ENCODE assay signal across 15 cellular contexts in the genomic region with DNA sequence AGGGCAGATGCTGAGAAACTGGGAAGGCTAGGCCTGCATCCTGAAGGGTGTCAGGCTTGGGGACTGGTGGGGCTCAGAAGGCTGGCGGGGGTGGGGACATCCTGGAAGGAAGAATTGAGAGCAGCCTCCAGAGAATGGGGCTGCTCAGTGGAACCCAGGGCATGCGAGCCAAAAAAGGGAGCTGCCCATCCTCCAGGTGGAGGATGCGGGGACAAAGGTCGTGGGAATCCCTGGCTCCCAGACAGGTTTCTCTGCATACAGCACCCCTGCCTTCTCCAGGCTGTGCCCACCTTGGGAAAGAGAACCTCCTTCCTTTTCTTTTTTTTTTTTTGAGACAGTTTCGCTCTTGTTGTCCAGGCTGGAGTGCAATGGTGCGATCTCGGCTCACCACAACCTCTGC. TPM values are rescaled to one million over a fixed set of nuclear protein-coding genes. Genes with fewer than 3 reads are reported as not detected.
DNase-seq lines count a peak whose midpoint lies in the region; ATAC-seq and TF ChIP-seq lines count a peak whose summit lies in the region.
"Had no signal": no experiment of that assay in that cellular context is flagged by ENCODE, and none has a peak within 500 bp of the region (broad histone marks: within the 10 kb centered on the region; RNA-seq: fewer than 3 reads in every experiment).

No MANE protein-coding gene starts in this region.

- H3K4me1 ChIP-seq in right atrium auricular region, result peaks cover 0 to 83% of the 10 kb centered on the region in 2 donors
- H3K4me1 ChIP-seq in neutrophil (ENCODE audit: control insufficient read depth in 1 of 2, insufficient read depth in 1 of 2, low read depth in 1 of 2, low read length in 1 of 2), result peaks cover 56 to 69% of the 10 kb centered on the region in 2 experiments

- no peaks in the 10 kb centered on the region for H3K9me3 Mint-ChIP-seq in Calu3 (ENCODE audit: low read depth, unreplicated experiment)
- no peaks in the 10 kb centered on the region for H3K9me3 Mint-ChIP-seq in effector memory CD8-positive, alpha-beta T cell
- H3K9me3 Mint-ChIP-seq: CD4-positive, alpha-beta memory T cell; GM23338 had no signal

- no peak for TF ChIP-seq CTCF in right atrium auricular region (IDR thresholded peaks at IDR 0.05)
- TF ChIP-seq CTCF in Calu3 (IDR thresholded peaks at IDR 0.05; ENCODE audit: unreplicated experiment), result no peak
- TF ChIP-seq CTCF in neutrophil (IDR thresholded peaks at IDR 0.05), result no peak

- H3K36me3 Mint-ChIP-seq in Calu3 (ENCODE audit: insufficient read depth, unreplicated experiment), result peaks cover 55% of the 10 kb centered on the region
- peaks cover 15% of the 10 kb centered on the region for H3K36me3 Mint-ChIP-seq in effector memory CD8-positive, alpha-beta T cell (ENCODE audit: insufficient read depth)

- no TSS peak for BruUV-seq in Calu3 (replicated peaks; lab: Mats Ljungman, UMichigan)

- CTCF ChIA-PET in Calu3 (lab: Charles Lee), result no interaction called here

- H3K4me3 ChIP-seq in right atrium auricular region, result no peak overlapping the region
- no peak overlapping the region for H3K4me3 ChIP-seq in neutrophil (ENCODE audit: low read depth in 1 of 2, low read length in 1 of 2)
- H3K4me3 ChIP-seq: GM23338 had no signal

- H3K27ac Mint-ChIP-seq in Calu3 (ENCODE audit: unreplicated experiment), result peak overlapping the region; percentile 5
- H3K27ac Mint-ChIP-seq in effector memory CD8-positive, alpha-beta T cell, result peak overlapping the region; percentile 20 to 91
- H3K27ac Mint-ChIP-seq: GM23338 had no signal

- no peaks in the 10 kb centered on the region for H3K27me3 ChIP-seq in right atrium auricular region
- no peaks in the 10 kb centered on the region for H3K27me3 ChIP-seq in neutrophil

- no peak for ATAC-seq in Right ventricle myocardium superior (ENCODE audit: poor library complexity)
- ATAC-seq in effector memory CD8-positive, alpha-beta T cell (replicated peaks), result no peak
- ATAC-seq: GM23338 had no signal

- H3K36me3 ChIP-seq in right atrium auricular region (peaks cover 5% of the 10 kb centered on the region), neutrophil (peaks cover 12% of the 10 kb centered on the region)

- no peak for DNase-seq in right atrium auricular region (ENCODE audit: low spot score)
- DNase-seq in Right ventricle myocardium superior, result no peak
- no peak for DNase-seq in Calu3
- DNase-seq in effector memory CD8-positive, alpha-beta T cell, result no peak
- no peak for DNase-seq in Kasumi-1 (lab: John Stamatoyannopoulos, UW)
- no peak for DNase-seq in erythroblast (lab: John Stamatoyannopoulos, UW)
- no peak for DNase-seq in amniotic stem cell (lab: John Stamatoyannopoulos, UW)
- DNase-seq: 8988T; AML-193; C1 segment of cervical spinal cord; CD4-positive, alpha-beta memory T cell; H7; IMR-90 had no signal

- no peak overlapping the region for H3K4me3 Mint-ChIP-seq in Calu3 (ENCODE audit: low read depth, unreplicated experiment)
- H3K4me3 Mint-ChIP-seq in effector memory CD8-positive, alpha-beta T cell, result no peak overlapping the region
- H3K4me3 Mint-ChIP-seq: CD4-positive, alpha-beta memory T cell; GM23338 had no signal

- H3K27me3 Mint-ChIP-seq in Calu3 (ENCODE audit: unreplicated experiment), result no peaks in the 10 kb centered on the region
- H3K27me3 Mint-ChIP-seq in effector memory CD8-positive, alpha-beta T cell, result no peaks in the 10 kb centered on the region
- H3K27me3 Mint-ChIP-seq: CD4-positive, alpha-beta memory T cell had no signal

- no peaks in the 10 kb centered on the region for H3K9me3 ChIP-seq in right atrium auricular region
- no peaks in the 10 kb centered on the region for H3K9me3 ChIP-seq in neutrophil

- TF ChIP-seq POLR2A in erythroblast (IDR thresholded peaks at IDR 0.05; ENCODE audit: low read length), result no peak

- H3K4me1 Mint-ChIP-seq in Calu3 (ENCODE audit: low read depth, unreplicated experiment), result peaks cover 12% of the 10 kb centered on the region
- peaks cover 35 to 43% of the 10 kb centered on the region in 2 donors for H3K4me1 Mint-ChIP-seq in effector memory CD8-positive, alpha-beta T cell (ENCODE audit: low read depth in 2 of 2)

- H3K27ac ChIP-seq in right atrium auricular region (peak overlapping the region; percentile 24 to 44), neutrophil (peak overlapping the region; percentile 90)

- intact Hi-C loops in Right ventricle myocardium superior (cut with DNase I) (no loop called here), Calu3 (cut with micrococcal nuclease; ENCODE audit: unreplicated experiment) (no loop called here)

RNA-seq across cellular contexts. Expression of a gene that starts 40.9 kb away (rescaled TPM):
- total RNA-seq in right atrium auricular region, result 10 to 100 TPM; 27.4 to 29.6 TPM
- total RNA-seq in Right ventricle myocardium superior, result 22.4 TPM
- total RNA-seq in Calu3 (2022), result 29.7 and 37.8 TPM in 2 replicates
